In the genomic region with DNA sequence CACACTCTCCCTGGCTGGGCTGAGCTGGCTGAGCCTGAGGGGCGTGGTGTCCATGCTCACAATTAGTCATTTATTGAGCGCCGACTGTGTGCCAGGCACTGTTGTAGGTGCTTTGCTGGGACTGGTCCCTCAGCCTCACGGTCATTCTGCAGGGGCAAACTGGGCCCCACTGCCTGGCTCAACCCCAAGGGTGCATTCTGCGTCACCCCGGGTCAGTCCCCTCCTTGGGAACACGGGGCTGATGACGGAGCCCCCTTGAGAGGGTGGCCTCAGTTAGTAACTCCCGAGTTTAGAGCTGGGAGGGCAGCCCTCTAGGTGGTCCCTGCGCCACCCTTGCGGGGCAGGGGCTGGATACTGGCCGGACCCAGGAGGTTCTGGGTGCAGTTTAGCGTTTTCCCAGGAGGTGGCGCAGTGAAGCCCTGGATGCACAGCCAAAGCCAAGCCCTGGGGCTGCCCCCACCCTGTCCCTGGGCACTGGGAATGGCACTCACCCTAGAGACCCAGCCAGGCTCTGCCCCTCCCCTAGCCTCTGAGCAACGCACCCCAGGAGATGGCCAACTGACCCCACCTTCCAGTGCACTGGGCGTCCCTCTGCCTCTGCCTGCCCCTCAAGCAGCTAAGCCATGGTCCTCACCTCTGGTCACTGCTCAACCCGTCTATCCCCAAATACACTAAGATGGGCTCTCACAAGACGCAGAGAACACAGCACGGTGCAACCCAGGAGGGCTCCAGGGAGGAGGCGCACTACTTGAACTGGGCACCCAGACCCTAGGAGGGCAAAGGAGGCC, we compare ENCODE assay signal across 8 cellular contexts.
DNase-seq lines count a peak whose midpoint lies in the region; ATAC-seq and TF ChIP-seq lines count a peak whose summit lies in the region.

No MANE protein-coding gene starts in this region.

- H3K36me3 ChIP-seq in RWPE2 (ENCODE audit: low read depth) (no peaks in the 10 kb centered on the region), left ventricle myocardium inferior (no peaks in the 10 kb centered on the region)

- peak; percentile 35; the same call in 2 of the 3 replicates for ATAC-seq in RWPE2 (ENCODE audit: low read depth)
- ATAC-seq in activated naive CD4-positive, alpha-beta T cell treated with anti-CD3 and anti-CD28 coated beads, Interleukin-2, amount 50 U/mL, for 72 hours: peak; percentile 35 to 69
- no peak for ATAC-seq in GM21825 (IDR thresholded peaks at IDR 0.05; ENCODE audit: unreplicated experiment)

- H3K4me3 ChIP-seq in RWPE2 (ENCODE audit: severe bottlenecking) (no peak overlapping the region), left ventricle myocardium inferior (no peak overlapping the region)

- no peaks in the 10 kb centered on the region for H3K27me3 ChIP-seq in RWPE2 (ENCODE audit: insufficient read depth, poor library complexity, severe bottlenecking)
- H3K27me3 ChIP-seq in left ventricle myocardium inferior (ENCODE audit: low read depth): no peaks in the 10 kb centered on the region

- intact Hi-C loops in left ventricle myocardium inferior (cut with micrococcal nuclease): no loop called here

- H3K27ac ChIP-seq in RWPE2 (ENCODE audit: poor library complexity, severe bottlenecking) (no peak overlapping the region), left ventricle myocardium inferior (replicated peaks) (no peak overlapping the region)

- DNase-seq in SKM-1 treated with dmso at 0.1 percent for 144 hours (lab: John Stamatoyannopoulos, UW; ENCODE audit: unreplicated experiment) (peak; percentile 28), SKM-1 (lab: John Stamatoyannopoulos, UW; ENCODE audit: unreplicated experiment) (no peak), RWPE2 (ENCODE audit: low spot score) (no peak), left ventricle myocardium inferior (peak; percentile 47), GDM1 (lab: John Stamatoyannopoulos, UW) (no peak)
- DNase-seq in activated naive CD4-positive, alpha-beta T cell treated with anti-CD3 and anti-CD28 coated beads, Interleukin-2, amount 50 U/mL, for 72 hours (ENCODE audit: low spot score in 2 of 2): peak in 1 of 2 donors; percentile 73
- peak; percentile 46 for DNase-seq in stimulated activated CD4-positive, alpha-beta T cell treated with anti-CD3 and anti-CD28 coated beads, Interleukin-12 subunit alpha, Interleukin-12 subunit beta, amount 100 ng/mL, for 4 hours

- no peaks in the 10 kb centered on the region for H3K9me3 ChIP-seq in RWPE2 (ENCODE audit: severe bottlenecking)
- no peaks in the 10 kb centered on the region for H3K9me3 ChIP-seq in left ventricle myocardium inferior (replicated peaks)

- H3K4me1 ChIP-seq in RWPE2 (ENCODE audit: insufficient read depth, poor library complexity, severe bottlenecking): peaks cover 38% of the 10 kb centered on the region
- H3K4me1 ChIP-seq in left ventricle myocardium inferior: peaks cover 30% of the 10 kb centered on the region

- peak; percentile 81 for TF ChIP-seq CTCF in RWPE2 (IDR thresholded peaks at IDR 0.05; ENCODE audit: poor library complexity, severe bottlenecking)
- peak; percentile 80 for TF ChIP-seq CTCF in left ventricle myocardium inferior (IDR thresholded peaks at IDR 0.05; ENCODE audit: borderline replicate concordance)

- no peaks in the 10 kb centered on the region for H3K9me3 Mint-ChIP-seq in activated naive CD4-positive, alpha-beta T cell treated with anti-CD3 and anti-CD28 coated beads, Interleukin-2, amount 50 U/mL, for 72 hours

- H3K36me3 Mint-ChIP-seq in activated naive CD4-positive, alpha-beta T cell treated with anti-CD3 and anti-CD28 coated beads, Interleukin-2, amount 50 U/mL, for 72 hours: no peaks in the 10 kb centered on the region

- H3K27ac Mint-ChIP-seq in activated naive CD4-positive, alpha-beta T cell treated with anti-CD3 and anti-CD28 coated beads, Interleukin-2, amount 50 U/mL, for 72 hours: no peak overlapping the region

Comparison
In these comparisons a context has a peak if more than half of its experiments do, and no peak if none do; other contexts are left out.
1. DNase-seq: peak in SKM-1 treated with dmso at 0.1 percent for 144 hours (single experiment), left ventricle myocardium inferior (single experiment) and stimulated activated CD4-positive, alpha-beta T cell treated with anti-CD3 and anti-CD28 coated beads, Interleukin-12 subunit alpha, Interleukin-12 subunit beta, amount 100 ng/mL, for 4 hours (single experiment); none in SKM-1 (single experiment), RWPE2 (single experiment) and GDM1 (single experiment).